In the genomic region with DNA sequence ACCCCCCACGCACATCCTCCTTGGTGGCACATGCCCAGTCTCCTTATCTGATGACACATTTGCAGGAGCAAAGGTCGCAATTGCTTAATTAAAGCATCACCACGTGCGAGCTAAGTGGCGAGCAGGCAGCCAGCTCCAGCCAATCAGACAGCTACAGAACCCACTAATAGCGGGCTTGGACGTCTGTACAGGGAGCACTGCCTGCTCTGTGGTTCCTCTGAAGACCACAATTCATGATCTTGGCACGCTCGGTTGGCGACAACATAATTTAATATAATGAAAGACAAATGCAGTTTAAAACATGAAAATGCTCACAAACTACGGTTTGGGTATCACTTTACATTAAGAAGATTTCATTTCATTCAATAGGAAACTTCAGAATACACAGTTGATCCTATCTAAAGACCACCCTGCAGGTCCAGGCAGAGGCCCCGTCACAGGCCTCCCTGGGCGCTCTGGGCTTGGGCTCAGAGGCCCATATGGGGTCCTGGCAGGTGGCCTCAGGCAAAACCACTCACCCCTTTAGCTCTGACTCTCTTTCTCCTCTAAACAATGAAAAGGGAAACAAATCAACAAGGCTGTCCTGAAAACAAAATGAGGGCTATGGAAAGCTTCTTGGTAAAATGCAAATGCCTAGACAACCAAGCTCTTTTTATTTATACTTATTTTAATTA, we compare ENCODE assay signal across 11 cellular contexts. TPM values are rescaled to one million over a fixed set of nuclear protein-coding genes. Genes with fewer than 3 reads are reported as not detected.
DNase-seq lines count a peak whose midpoint lies in the region; ATAC-seq and TF ChIP-seq lines count a peak whose summit lies in the region.
"Had no signal": no experiment of that assay in that cellular context is flagged by ENCODE, and none has a peak within 500 bp of the region (broad histone marks: within the 10 kb centered on the region; RNA-seq: fewer than 3 reads in every experiment).

No MANE protein-coding gene starts in this region.

- no peak overlapping the region for H3K9ac ChIP-seq in PC-3 (ENCODE audit: low read length)
- no peak overlapping the region for H3K9ac ChIP-seq in neuronal stem cell (ENCODE audit: low read depth, low read length, poor library complexity)

- no peak overlapping the region for H2BK12ac ChIP-seq in neuronal stem cell (ENCODE audit: low read length)

- H4K20me1 ChIP-seq in PC-3 (ENCODE audit: low read length), result peaks cover 33% of the 10 kb centered on the region

- no peaks in the 10 kb centered on the region for H3K9me3 ChIP-seq in PC-3 (ENCODE audit: low read length)
- peaks cover 4 to 7% of the 10 kb centered on the region in 2 donors for H3K9me3 ChIP-seq in neuronal stem cell (replicated peaks in 1 of 2; ENCODE audit: control insufficient read depth in 2 of 2, insufficient read depth in 1 of 2, low read depth in 1 of 2, low read length in 2 of 2)

- no peaks in the 10 kb centered on the region for H3K9me2 ChIP-seq in PC-3 (replicated peaks; ENCODE audit: low read length)

- H3K4me1 ChIP-seq in PC-3 (ENCODE audit: insufficient read depth, low read length) (peaks cover 54% of the 10 kb centered on the region), neuronal stem cell (ENCODE audit: control insufficient read depth in 2 of 2, insufficient read depth in 1 of 2, low read depth in 1 of 2, low read length in 2 of 2) (peaks cover 9 to 21% of the 10 kb centered on the region in 2 donors)

- H3K4me3 Mint-ChIP-seq in chondrocyte (ENCODE audit: unreplicated experiment), result no peak overlapping the region
- H3K4me3 Mint-ChIP-seq: activated naive CD4-positive, alpha-beta T cell treated with anti-CD3 and anti-CD28 coated beads, Interleukin-2, amount 50 U/mL, for 24 hours had no signal

- DNase-seq in ELR (ENCODE audit: low read depth) (peak; percentile 47), PC-3 (no peak), chondrocyte (ENCODE audit: low spot score) (peak; percentile 21), neuronal stem cell (ENCODE audit: low spot score) (no peak), H7 (no peak), GM13977 (ENCODE audit: low spot score) (no peak), cortex of kidney (lab: John Stamatoyannopoulos, UW) (no peak)
- DNase-seq: stimulated activated naive CD4-positive, alpha-beta T cell had no signal

- no peak overlapping the region for H3K23ac ChIP-seq in neuronal stem cell (ENCODE audit: low read depth, low read length, poor library complexity)

- H3K27me3 ChIP-seq in PC-3 (ENCODE audit: low read length), result no peaks in the 10 kb centered on the region
- no peaks in the 10 kb centered on the region for H3K27me3 ChIP-seq in neuronal stem cell (ENCODE audit: control insufficient read depth in 3 of 3, insufficient read depth in 3 of 3, low read depth in 1 of 3, low read length in 3 of 3)
- no peaks in the 10 kb centered on the region for H3K27me3 ChIP-seq in H7 (ENCODE audit: control insufficient read depth, insufficient read depth, low read length)

- no peak overlapping the region for H3K14ac ChIP-seq in neuronal stem cell (ENCODE audit: low read length)

- BruUV-seq in PC-3 (replicated peaks; lab: Mats Ljungman, UMichigan), result no TSS peak

- H3K79me1 ChIP-seq in neuronal stem cell (ENCODE audit: low read depth, low read length), result peaks cover 5% of the 10 kb centered on the region

- H3K36me3 Mint-ChIP-seq in chondrocyte (ENCODE audit: low read depth), result no peaks in the 10 kb centered on the region
- H3K36me3 Mint-ChIP-seq: activated naive CD4-positive, alpha-beta T cell treated with anti-CD3 and anti-CD28 coated beads, Interleukin-2, amount 50 U/mL, for 24 hours had no signal

- H3K4me3 ChIP-seq in PC-3 (ENCODE audit: low read length) (no peak overlapping the region), neuronal stem cell (ENCODE audit: low read length in 2 of 2) (no peak overlapping the region), H7 (ENCODE audit: insufficient read depth, low read depth, low read length) (no peak overlapping the region)

- no peak overlapping the region for H3K4ac ChIP-seq in neuronal stem cell (ENCODE audit: low read length)

- no peak overlapping the region for H2BK120ac ChIP-seq in neuronal stem cell (ENCODE audit: low read depth, low read length)

- H4K8ac ChIP-seq in neuronal stem cell (ENCODE audit: low read depth, low read length), result peak overlapping the region; percentile 78

- no peak overlapping the region for H3K18ac ChIP-seq in neuronal stem cell (ENCODE audit: low read length)

- no peak overlapping the region for H2AK5ac ChIP-seq in neuronal stem cell (ENCODE audit: low read depth, low read length)

- POLR2A ChIA-PET in PC-3 (lab: Charles Lee; ENCODE audit: unreplicated experiment), result no interaction called here

- peaks cover 78% of the 10 kb centered on the region for H3K4me1 Mint-ChIP-seq in chondrocyte (ENCODE audit: low read depth)

- H3K27me3 Mint-ChIP-seq in chondrocyte (ENCODE audit: low read depth), result no peaks in the 10 kb centered on the region
- H3K27me3 Mint-ChIP-seq: activated naive CD4-positive, alpha-beta T cell treated with anti-CD3 and anti-CD28 coated beads, Interleukin-2, amount 50 U/mL, for 24 hours; progenitor cell of endocrine pancreas had no signal

- WGBS in neuronal stem cell (ENCODE audit: extremely low coverage in 2 of 2, insufficient read length in 2 of 2, insufficient replicate concordance in 1 of 2), 2 donors, result no CpG with 5 or more reads among the region's 13 CpGs

- TF ChIP-seq CTCF in PC-3 (conservative IDR thresholded peaks at IDR 0.05; ENCODE audit: low read depth, low read length), result no peak
- no peak for TF ChIP-seq CTCF in chondrocyte (IDR thresholded peaks at IDR 0.05)
- TF ChIP-seq CTCF in GM13977 (IDR thresholded peaks at IDR 0.05; ENCODE audit: extremely low read depth, insufficient read depth, missing control alignments), result no peak

- H2AFZ ChIP-seq in PC-3 (ENCODE audit: low read length), result no peak overlapping the region
- no peak overlapping the region for H2AFZ ChIP-seq in neuronal stem cell (ENCODE audit: low read length)

- no peaks in the 10 kb centered on the region for H3F3A ChIP-seq in PC-3 (ENCODE audit: low read length, unreplicated experiment)

- CTCF ChIA-PET in PC-3 (lab: Charles Lee), result no interaction called here

- peak overlapping the region; percentile 78 for H3K27ac Mint-ChIP-seq in chondrocyte (ENCODE audit: unreplicated experiment)
- H3K27ac Mint-ChIP-seq: progenitor cell of endocrine pancreas had no signal

- intact Hi-C loops in PC-3 (cut with micrococcal nuclease), result no loop called here

- ATAC-seq in PC-3 (no peak), HG03571 (IDR thresholded peaks at IDR 0.05; ENCODE audit: unreplicated experiment) (no peak)

- H3K36me3 ChIP-seq in PC-3 (ENCODE audit: low read depth, low read length) (no peaks in the 10 kb centered on the region), neuronal stem cell (replicated peaks in 1 of 2; ENCODE audit: control insufficient read depth in 2 of 2, insufficient read depth in 2 of 2, low read length in 2 of 2) (no peaks in the 10 kb centered on the region), H7 (replicated peaks; ENCODE audit: control insufficient read depth, insufficient read depth, low read length) (no peaks in the 10 kb centered on the region)

- H4K91ac ChIP-seq in neuronal stem cell (ENCODE audit: low read depth, low read length, poor library complexity), result no peak overlapping the region

- no peak overlapping the region for H2BK15ac ChIP-seq in neuronal stem cell (ENCODE audit: low read length)

- H3K4me2 ChIP-seq in PC-3 (ENCODE audit: low read length), result no peak overlapping the region
- H3K4me2 ChIP-seq in neuronal stem cell (ENCODE audit: insufficient read depth, low read length, poor library complexity, severe bottlenecking), result no peak overlapping the region

- H3K79me2 ChIP-seq in PC-3 (ENCODE audit: low read length), result peaks cover 97% of the 10 kb centered on the region

- peak overlapping the region; percentile 8; the same call in 1 of the 2 replicates for H3K27ac ChIP-seq in PC-3 (ENCODE audit: low read length)
- H3K27ac ChIP-seq in neuronal stem cell (replicated peaks; ENCODE audit: low read length), result no peak overlapping the region

- in situ Hi-C loops in GM13977 (cut with MboI; ENCODE audit: low pct_unique_long_range_greater_than_20kb, low sequenced_read_pairs, unreplicated experiment), result no loop called here

- H3K9me3 Mint-ChIP-seq in chondrocyte (ENCODE audit: low read depth), result no peaks in the 10 kb centered on the region
- H3K9me3 Mint-ChIP-seq: activated naive CD4-positive, alpha-beta T cell treated with anti-CD3 and anti-CD28 coated beads, Interleukin-2, amount 50 U/mL, for 24 hours had no signal

- no peak overlapping the region for H2BK5ac ChIP-seq in neuronal stem cell (ENCODE audit: low read length)

RNA-seq across cellular contexts. Expression of a gene that starts 10.4 kb away (rescaled TPM):
- 25.7 and 46.1 TPM in 2 replicates for total RNA-seq in PC-3 (2014; rRNA removed)
- total RNA-seq in chondrocyte, result 58.9 to 93.4 TPM (median 82.1 TPM) in 3 replicates
- polyA plus RNA-seq in neuronal stem cell (2013, experiment 1 of 2), result 34.2 TPM
- polyA plus RNA-seq in neuronal stem cell (2013, experiment 2 of 2), result 34.2 TPM
- total RNA-seq in H7 (2014; rRNA removed; shearing (Covaris generic)), result 60.1 and 63.1 TPM in 2 replicates

Comparison
In these comparisons a context has a peak if more than half of its experiments do, and no peak if none do; other contexts are left out.
1. DNase-seq: peak in ELR (single experiment) and chondrocyte (single experiment); none in PC-3 (single experiment), neuronal stem cell (single experiment), H7 (single experiment), GM13977 (single experiment) and cortex of kidney (single experiment).